35 cellular contexts compared by ENCODE assay signal in the genomic region with DNA sequence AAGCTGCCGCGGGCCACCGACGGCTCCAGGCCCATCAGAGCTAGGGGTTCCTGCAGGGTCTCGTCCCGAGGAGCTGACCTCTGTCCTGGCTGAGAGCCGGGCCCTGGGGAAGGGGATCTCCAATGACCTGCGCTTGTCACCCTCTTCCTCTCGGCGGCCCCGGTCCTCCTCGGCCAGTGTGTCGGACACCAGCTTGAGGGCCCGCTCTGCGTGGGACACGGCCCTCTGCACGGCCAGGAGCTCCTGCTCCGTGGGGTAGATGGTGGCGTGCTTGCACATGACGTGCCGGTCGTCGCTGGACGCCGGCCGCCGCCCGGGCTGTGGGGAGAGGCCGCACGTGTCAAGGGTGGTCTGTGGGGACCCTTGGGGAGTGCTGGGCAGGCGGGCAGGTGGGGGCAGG. TPM values are rescaled to one million over a fixed set of nuclear protein-coding genes. Genes with fewer than 3 reads are reported as not detected.
DNase-seq lines count a peak whose midpoint lies in the region; ATAC-seq and TF ChIP-seq lines count a peak whose summit lies in the region.
"Had no signal": no experiment of that assay in that cellular context is flagged by ENCODE, and none has a peak within 500 bp of the region (broad histone marks: within the 10 kb centered on the region; RNA-seq: fewer than 3 reads in every experiment).

No MANE protein-coding gene starts in this region.

- CTCF ChIA-PET in activated CD4-positive, alpha-beta memory T cell treated with anti-CD3 and anti-CD28 coated beads for 36 hours (lab: Charles Lee), result interaction anchor here (1.2 to 1.6 kb wide), 4 partner anchors 35 to 128 kb away, joined by 3 to 10 read pairs (median 8); partner anchors contain the start of genes APBA3 and MRPL54
- CTCF ChIA-PET in activated CD4-positive, alpha-beta memory T cell treated with anti-CD3 and anti-CD28 coated beads, Interleukin-2, amount 10 ng/mL, durations not matched to agents 7 days and 5 days (lab: Charles Lee), result interaction anchor here (1.1 to 2.4 kb wide), 3 partner anchors 56 to 128 kb away, joined by 3 to 14 read pairs (median 3); partner anchors contain the start of genes APBA3 and MRPL54

- POLR2A ChIA-PET in activated CD4-positive, alpha-beta memory T cell treated with anti-CD3 and anti-CD28 coated beads for 36 hours (lab: Charles Lee), result interaction anchor here (1.3 to 2.1 kb wide), 2 partner anchors 35 to 57 kb away, joined by 6 to 13 read pairs; partner anchors contain the start of genes APBA3 and MRPL54
- POLR2A ChIA-PET in activated CD4-positive, alpha-beta memory T cell treated with anti-CD3 and anti-CD28 coated beads, Interleukin-2, amount 10 ng/mL, durations not matched to agents 7 days and 5 days (lab: Charles Lee), result interaction anchor here (2.1 kb wide), 1 partner anchor 56 kb away, joined by 10 read pairs; the partner anchor contains the start of gene MRPL54

- DNase-seq in activated CD4-positive, alpha-beta memory T cell treated with anti-CD3 and anti-CD28 coated beads for 36 hours, result no peak
- DNase-seq in activated CD4-positive, alpha-beta memory T cell treated with anti-CD3 and anti-CD28 coated beads, Interleukin-2, amount 10 ng/mL, durations not matched to agents 7 days and 5 days, result no peak
- DNase-seq in left lung (no peak), upper lobe of right lung (no peak), breast epithelium (ENCODE audit: low spot score in 2 of 2) (no peak), brain microvascular endothelial cell (no peak)
- DNase-seq: activated CD4-positive, alpha-beta T cell treated with anti-CD3 and anti-CD28 coated beads for 1 hour; activated CD8-positive, alpha-beta T cell treated with anti-CD3 and anti-CD28 coated beads, Interleukin-2, amount 10 ng/mL, durations not matched to agents 7 days and 5 days; activated gamma-delta T cell; activated T-cell treated with anti-CD3 and anti-CD28 coated beads for 4 hours; central memory CD4-positive, alpha-beta T cell; DMS79 treated with DMSO at 0.1 percent for 48 hours; gastrocnemius medialis; GF-D8; natural killer cell; NCI-H1417 treated with DMSO at 0.1 percent for 48 hours; NCI-H2029 treated with DMSO at 0.1 percent for 48 hours; NCI-H2227 treated with DMSO at 0.1 percent for 48 hours; NCI-H69; SIG-M5; sigmoid colon; stimulated activated CD4-positive, alpha-beta T cell treated with anti-CD3 and anti-CD28 coated beads, Interleukin-12 subunit alpha, Interleukin-12 subunit beta, amount 100 ng/mL, for 4 hours; tibial artery had no signal

- no peaks in the 10 kb centered on the region for H3K36me3 ChIP-seq in left lung
- H3K36me3 ChIP-seq in upper lobe of right lung, result no peaks in the 10 kb centered on the region
- H3K36me3 ChIP-seq in breast epithelium, result no peaks in the 10 kb centered on the region
- no peaks in the 10 kb centered on the region for H3K36me3 ChIP-seq in brain microvascular endothelial cell (replicated peaks)
- H3K36me3 ChIP-seq: gastrocnemius medialis, sigmoid colon, tibial artery had no signal

- H3K9me3 ChIP-seq in left lung (no peaks in the 10 kb centered on the region), upper lobe of right lung (no peaks in the 10 kb centered on the region), breast epithelium (no peaks in the 10 kb centered on the region)
- H3K9me3 ChIP-seq: gastrocnemius medialis, sigmoid colon, tibial artery had no signal

- H3K27me3 ChIP-seq in left lung (peaks cover 0 to 18% of the 10 kb centered on the region in 2 donors), upper lobe of right lung (no peaks in the 10 kb centered on the region), breast epithelium (peaks cover 0 to 16% of the 10 kb centered on the region in 2 donors), brain microvascular endothelial cell (replicated peaks) (no peaks in the 10 kb centered on the region)

- no peak for ATAC-seq in activated T-helper 17 cell treated with anti-CD3 and anti-CD28 coated beads, Interleukin-2, amount 50 U/mL, for 72 hours (replicated peaks)
- ATAC-seq in left lung (no peak), upper lobe of right lung (no peak), GM18867 (IDR thresholded peaks at IDR 0.05; ENCODE audit: unreplicated experiment) (no peak)
- ATAC-seq: activated CD8-positive, alpha-beta T cell treated with anti-CD3 and anti-CD28 coated beads, Interleukin-2, amount 10 ng/mL, durations not matched to agents 7 days and 5 days; gastrocnemius medialis; natural killer cell had no signal

- in situ Hi-C loops in brain microvascular endothelial cell (cut with HindIII; ENCODE audit: low pct_ligation_motif_present, low sequenced_read_pairs), result no loop called here

- H3K9me3 Mint-ChIP-seq in activated CD4-positive, alpha-beta memory T cell treated with anti-CD3 and anti-CD28 coated beads for 36 hours, result no peaks in the 10 kb centered on the region
- no peaks in the 10 kb centered on the region for H3K9me3 Mint-ChIP-seq in activated CD4-positive, alpha-beta memory T cell treated with anti-CD3 and anti-CD28 coated beads, Interleukin-2, amount 10 ng/mL, durations not matched to agents 7 days and 5 days
- no peaks in the 10 kb centered on the region for H3K9me3 Mint-ChIP-seq in activated T-helper 17 cell treated with anti-CD3 and anti-CD28 coated beads, Interleukin-2, amount 50 U/mL, for 72 hours
- H3K9me3 Mint-ChIP-seq: natural killer cell; T-helper 2 cell treated with Interferon-gamma antibody and Interleukin-4, amounts not matched to agents 5 μg/mL and 100 μg/mL, for 36 hours had no signal

- H3K4me3 Mint-ChIP-seq in activated CD4-positive, alpha-beta memory T cell treated with anti-CD3 and anti-CD28 coated beads for 36 hours, result no peak overlapping the region
- H3K4me3 Mint-ChIP-seq in activated CD4-positive, alpha-beta memory T cell treated with anti-CD3 and anti-CD28 coated beads, Interleukin-2, amount 10 ng/mL, durations not matched to agents 7 days and 5 days, result no peak overlapping the region
- H3K4me3 Mint-ChIP-seq in activated T-helper 17 cell treated with anti-CD3 and anti-CD28 coated beads, Interleukin-2, amount 50 U/mL, for 72 hours, result peak overlapping the region; percentile 62
- H3K4me3 Mint-ChIP-seq: activated CD8-positive, alpha-beta T cell treated with anti-CD3 and anti-CD28 coated beads, Interleukin-2, amount 10 ng/mL, durations not matched to agents 7 days and 5 days; natural killer cell; T-helper 2 cell treated with Interferon-gamma antibody and Interleukin-4, amounts not matched to agents 5 μg/mL and 100 μg/mL, for 36 hours had no signal

- H3K4me1 ChIP-seq in left lung (peaks cover 0 to 25% of the 10 kb centered on the region in 2 donors), upper lobe of right lung (no peaks in the 10 kb centered on the region), breast epithelium (no peaks in the 10 kb centered on the region)
- H3K4me1 ChIP-seq: gastrocnemius medialis had no signal

- intact Hi-C loops in activated CD4-positive, alpha-beta memory T cell treated with anti-CD3 and anti-CD28 coated beads for 36 hours (cut with micrococcal nuclease), result loop anchor here (1.0 kb wide), 1 partner anchor 56 kb away; no protein-coding TSS in a partner anchor
- intact Hi-C loops in left lung (cut with DNase I), result no loop called here
- intact Hi-C loops in upper lobe of right lung (cut with DNase I), result no loop called here
- intact Hi-C loops in breast epithelium (cut with DNase I; ENCODE audit: low total_unique reads), result no loop called here

- H3K4me1 Mint-ChIP-seq in activated CD4-positive, alpha-beta memory T cell treated with anti-CD3 and anti-CD28 coated beads for 36 hours (ENCODE audit: low read depth), result peaks cover 25% of the 10 kb centered on the region
- H3K4me1 Mint-ChIP-seq in activated CD4-positive, alpha-beta memory T cell treated with anti-CD3 and anti-CD28 coated beads, Interleukin-2, amount 10 ng/mL, durations not matched to agents 7 days and 5 days, result peaks cover 32% of the 10 kb centered on the region
- peaks cover 5% of the 10 kb centered on the region for H3K4me1 Mint-ChIP-seq in activated T-helper 17 cell treated with anti-CD3 and anti-CD28 coated beads, Interleukin-2, amount 50 U/mL, for 72 hours

- H3K36me3 Mint-ChIP-seq in activated CD4-positive, alpha-beta memory T cell treated with anti-CD3 and anti-CD28 coated beads for 36 hours, result no peaks in the 10 kb centered on the region
- H3K36me3 Mint-ChIP-seq in activated CD4-positive, alpha-beta memory T cell treated with anti-CD3 and anti-CD28 coated beads, Interleukin-2, amount 10 ng/mL, durations not matched to agents 7 days and 5 days (ENCODE audit: low read depth), result peaks cover 2% of the 10 kb centered on the region
- H3K36me3 Mint-ChIP-seq in activated T-helper 17 cell treated with anti-CD3 and anti-CD28 coated beads, Interleukin-2, amount 50 U/mL, for 72 hours (ENCODE audit: low read depth), result no peaks in the 10 kb centered on the region
- H3K36me3 Mint-ChIP-seq: natural killer cell had no signal

- no peak for TF ChIP-seq POLR2A in breast epithelium (IDR thresholded peaks at IDR 0.05)

- H3K4me3 ChIP-seq in left lung, result no peak overlapping the region
- H3K4me3 ChIP-seq in upper lobe of right lung, result no peak overlapping the region
- H3K4me3 ChIP-seq in breast epithelium, result no peak overlapping the region
- H3K4me3 ChIP-seq in brain microvascular endothelial cell (ENCODE audit: low read depth, low read length), result no peak overlapping the region
- H3K4me3 ChIP-seq: gastrocnemius medialis, sigmoid colon, tibial artery had no signal

- peak overlapping the region; percentile 13 to 72 for H3K27ac ChIP-seq in left lung
- peak overlapping the region; percentile 55 for H3K27ac ChIP-seq in upper lobe of right lung
- H3K27ac ChIP-seq in breast epithelium, result no peak overlapping the region
- H3K27ac ChIP-seq in brain microvascular endothelial cell, result no peak overlapping the region
- H3K27ac ChIP-seq: 22Rv1, gastrocnemius medialis, HL-60, sigmoid colon, tibial artery had no signal

- peak overlapping the region; percentile 28 for H3K27ac Mint-ChIP-seq in activated CD4-positive, alpha-beta memory T cell treated with anti-CD3 and anti-CD28 coated beads for 36 hours
- H3K27ac Mint-ChIP-seq in activated CD4-positive, alpha-beta memory T cell treated with anti-CD3 and anti-CD28 coated beads, Interleukin-2, amount 10 ng/mL, durations not matched to agents 7 days and 5 days, result no peak overlapping the region
- peak overlapping the region; percentile 88 for H3K27ac Mint-ChIP-seq in activated T-helper 17 cell treated with anti-CD3 and anti-CD28 coated beads, Interleukin-2, amount 50 U/mL, for 72 hours
- H3K27ac Mint-ChIP-seq: natural killer cell; T-helper 2 cell treated with Interferon-gamma antibody and Interleukin-4, amounts not matched to agents 5 μg/mL and 100 μg/mL, for 36 hours had no signal

- H3K27me3 Mint-ChIP-seq in activated CD4-positive, alpha-beta memory T cell treated with anti-CD3 and anti-CD28 coated beads for 36 hours, result no peaks in the 10 kb centered on the region
- peaks cover 1% of the 10 kb centered on the region for H3K27me3 Mint-ChIP-seq in activated CD4-positive, alpha-beta memory T cell treated with anti-CD3 and anti-CD28 coated beads, Interleukin-2, amount 10 ng/mL, durations not matched to agents 7 days and 5 days
- no peaks in the 10 kb centered on the region for H3K27me3 Mint-ChIP-seq in activated T-helper 17 cell treated with anti-CD3 and anti-CD28 coated beads, Interleukin-2, amount 50 U/mL, for 72 hours

- TF ChIP-seq CTCF in left lung (IDR thresholded peaks at IDR 0.05) (no peak), upper lobe of right lung (IDR thresholded peaks at IDR 0.05) (no peak), breast epithelium (IDR thresholded peaks at IDR 0.05) (no peak), brain microvascular endothelial cell (IDR thresholded peaks at IDR 0.05; ENCODE audit: low read depth, low read length, missing control alignments) (no peak)

RNA-seq across cellular contexts. Expression of gene MATK, which starts 32.7 kb away (rescaled TPM):
- total RNA-seq in activated CD4-positive, alpha-beta memory T cell treated with anti-CD3 and anti-CD28 coated beads for 36 hours, result 10 to 100 TPM; 24.4 to 25.2 TPM
- total RNA-seq in activated CD4-positive, alpha-beta memory T cell treated with anti-CD3 and anti-CD28 coated beads, Interleukin-2, amount 10 ng/mL, durations not matched to agents 7 days and 5 days, result 10 to 100 TPM; 13.9 to 15.9 TPM
- 10 to 100 TPM; 14.8 to 17.1 TPM for total RNA-seq in activated T-helper 17 cell treated with anti-CD3 and anti-CD28 coated beads, Interleukin-2, amount 50 U/mL, for 72 hours
- total RNA-seq in left lung, result 1 to 10 TPM; 6.6 to 9.1 TPM
- 22.6 TPM for total RNA-seq in upper lobe of right lung
- total RNA-seq in breast epithelium, result 1 to 10 TPM; 1.8 to 5.6 (median 5.2) TPM

RNA-seq across cellular contexts. Expression of gene RAX2, which starts 46.9 kb away (rescaled TPM):
- not detected for total RNA-seq in activated CD4-positive, alpha-beta memory T cell treated with anti-CD3 and anti-CD28 coated beads for 36 hours
- total RNA-seq in activated CD4-positive, alpha-beta memory T cell treated with anti-CD3 and anti-CD28 coated beads, Interleukin-2, amount 10 ng/mL, durations not matched to agents 7 days and 5 days, result not detected
- total RNA-seq in activated T-helper 17 cell treated with anti-CD3 and anti-CD28 coated beads, Interleukin-2, amount 50 U/mL, for 72 hours, result not detected
- total RNA-seq in left lung (not detected), upper lobe of right lung (not detected), breast epithelium (under 1 TPM in 1 of 3 donors, not detected in 2; 0.66 TPM)
- total RNA-seq: activated CD8-positive, alpha-beta T cell treated with anti-CD3 and anti-CD28 coated beads, Interleukin-2, amount 10 ng/mL, durations not matched to agents 7 days and 5 days; dermis blood vessel endothelial cell; fibroblast of lung; gastrocnemius medialis; H4; kidney epithelial cell; lower leg skin; mononuclear cell; natural killer cell; pulmonary artery endothelial cell; sigmoid colon had no signal

RNA-seq across cellular contexts. Expression of gene ZFR2, which starts 49.9 kb away (rescaled TPM):
- under 1 TPM; 0.33 to 0.58 TPM for total RNA-seq in activated CD4-positive, alpha-beta memory T cell treated with anti-CD3 and anti-CD28 coated beads for 36 hours
- under 1 TPM; 0.28 to 0.35 TPM for total RNA-seq in activated CD4-positive, alpha-beta memory T cell treated with anti-CD3 and anti-CD28 coated beads, Interleukin-2, amount 10 ng/mL, durations not matched to agents 7 days and 5 days
- 1 to 10 TPM in 1 of 2 donors, under 1 TPM in 1; 0.28 to 1.6 TPM for total RNA-seq in activated T-helper 17 cell treated with anti-CD3 and anti-CD28 coated beads, Interleukin-2, amount 50 U/mL, for 72 hours
- total RNA-seq in left lung (under 1 TPM; 0.26 to 0.52 TPM), upper lobe of right lung (0.55 TPM), breast epithelium (under 1 TPM in 1 of 3 donors, not detected in 2; 0.98 TPM)
- total RNA-seq: fibroblast of lung, gastrocnemius medialis, H4, pulmonary artery endothelial cell had no signal

RNA-seq across cellular contexts. Expression of gene MRPL54, which starts 56.4 kb away (rescaled TPM):
- 10 to 100 TPM; 63.2 to 65.2 TPM for total RNA-seq in activated CD4-positive, alpha-beta memory T cell treated with anti-CD3 and anti-CD28 coated beads for 36 hours
- total RNA-seq in activated CD4-positive, alpha-beta memory T cell treated with anti-CD3 and anti-CD28 coated beads, Interleukin-2, amount 10 ng/mL, durations not matched to agents 7 days and 5 days, result 10 to 100 TPM; 71.5 to 75.8 TPM
- total RNA-seq in activated T-helper 17 cell treated with anti-CD3 and anti-CD28 coated beads, Interleukin-2, amount 50 U/mL, for 72 hours, result 10 to 100 TPM; 25.5 to 57.2 TPM
- total RNA-seq in left lung (10 to 100 TPM; 52.4 to 59.1 TPM), upper lobe of right lung (59.7 TPM), breast epithelium (10 to 100 TPM; 69.9 to 81.5 (median 73.4) TPM)

RNA-seq across cellular contexts. Expression of gene APBA3, which starts 57.4 kb away (rescaled TPM):
- 10 to 100 TPM; 38.2 to 41.8 TPM for total RNA-seq in activated CD4-positive, alpha-beta memory T cell treated with anti-CD3 and anti-CD28 coated beads for 36 hours
- 10 to 100 TPM; 55.8 to 64.7 TPM for total RNA-seq in activated CD4-positive, alpha-beta memory T cell treated with anti-CD3 and anti-CD28 coated beads, Interleukin-2, amount 10 ng/mL, durations not matched to agents 7 days and 5 days
- 10 to 100 TPM; 49.3 to 75.0 TPM for total RNA-seq in activated T-helper 17 cell treated with anti-CD3 and anti-CD28 coated beads, Interleukin-2, amount 50 U/mL, for 72 hours
- 10 to 100 TPM; 22.1 to 24.7 TPM for total RNA-seq in left lung
- total RNA-seq in upper lobe of right lung, result 21.9 TPM
- total RNA-seq in breast epithelium, result 10 to 100 TPM; 24.0 to 24.9 (median 24.6) TPM

Comparison
In these comparisons a context has a peak if more than half of its experiments do, and no peak if none do; other contexts are left out.
1. H3K27ac ChIP-seq: peak in left lung (2 of 2) and upper lobe of right lung (single experiment); none in breast epithelium (0 of 2) and brain microvascular endothelial cell (single experiment).